1 cellular context compared by ENCODE assay signal in the genomic region with DNA sequence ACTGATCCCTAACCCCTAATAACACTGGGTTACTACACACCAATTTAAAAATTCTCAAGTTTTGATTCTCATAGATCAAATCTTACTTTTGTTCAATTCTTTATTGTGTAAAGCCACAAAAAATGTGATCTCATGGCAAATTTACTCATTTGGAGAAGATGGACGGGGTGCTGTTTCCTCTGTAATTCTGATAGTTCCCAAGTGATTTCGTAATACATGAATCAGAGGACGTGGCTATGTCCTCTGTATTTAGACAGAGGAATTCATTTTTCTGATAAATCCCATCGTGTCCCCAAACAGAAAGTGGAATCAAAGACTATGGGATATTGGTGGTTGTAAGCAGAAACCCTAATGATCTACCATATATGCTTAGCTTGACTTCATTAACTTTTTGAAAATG.
TF ChIP-seq lines count a peak whose summit lies in the region.

No MANE protein-coding gene starts in this region.

TF ChIP-seq in HepG2, 621 proteins besides CTCF, POLR2A, EP300 and RAD21 (continued from another document):
- TF ChIP-seq, protein P1, sequence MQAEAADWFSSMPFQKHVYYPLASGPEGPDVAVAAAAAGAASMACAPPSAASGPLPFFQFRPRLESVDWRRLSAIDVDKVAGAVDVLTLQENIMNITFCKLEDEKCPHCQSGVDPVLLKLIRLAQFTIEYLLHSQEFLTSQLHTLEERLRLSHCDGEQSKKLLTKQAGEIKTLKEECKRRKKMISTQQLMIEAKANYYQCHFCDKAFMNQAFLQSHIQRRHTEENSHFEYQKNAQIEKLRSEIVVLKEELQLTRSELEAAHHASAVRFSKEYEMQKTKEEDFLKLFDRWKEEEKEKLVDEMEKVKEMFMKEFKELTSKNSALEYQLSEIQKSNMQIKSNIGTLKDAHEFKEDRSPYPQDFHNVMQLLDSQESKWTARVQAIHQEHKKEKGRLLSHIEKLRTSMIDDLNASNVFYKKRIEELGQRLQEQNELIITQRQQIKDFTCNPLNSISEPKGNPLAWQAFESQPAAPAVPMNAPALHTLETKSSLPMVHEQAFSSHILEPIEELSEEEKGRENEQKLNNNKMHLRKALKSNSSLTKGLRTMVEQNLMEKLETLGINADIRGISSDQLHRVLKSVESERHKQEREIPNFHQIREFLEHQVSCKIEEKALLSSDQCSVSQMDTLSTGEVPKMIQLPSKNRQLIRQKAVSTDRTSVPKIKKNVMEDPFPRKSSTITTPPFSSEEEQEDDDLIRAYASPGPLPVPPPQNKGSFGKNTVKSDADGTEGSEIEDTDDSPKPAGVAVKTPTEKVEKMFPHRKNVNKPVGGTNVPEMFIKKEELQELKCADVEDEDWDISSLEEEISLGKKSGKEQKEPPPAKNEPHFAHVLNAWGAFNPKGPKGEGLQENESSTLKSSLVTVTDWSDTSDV (CRISPR knock-in tag; IDR thresholded peaks at IDR 0.05) = no peak
TF ChIP-seq in HepG2: peak in this region for 1.
